In genomic region chr18:50307738-50308470, GRCh38 we compare ENCODE assay signal across 1 cellular context.
A peak's percentile ranks its signal among the peaks of the same experiment; 100 is the strongest.
TF ChIP-seq lines count a peak whose summit lies in the region.

No MANE protein-coding gene starts in this region.

TF ChIP-seq in HepG2, 621 proteins besides CTCF, POLR2A, EP300 and RAD21 (continued from another document and continues in another):
- TF ChIP-seq HNF1A (IDR thresholded peaks at IDR 0.05; ENCODE audit: low read depth) (no peak), HNF1A (CRISPR knock-in tag; IDR thresholded peaks at IDR 0.05; ENCODE audit: borderline replicate concordance) (no peak), HOXA3 (CRISPR knock-in tag; IDR thresholded peaks at IDR 0.05) (no peak), ZNF530 (CRISPR knock-in tag; IDR thresholded peaks at IDR 0.05; ENCODE audit: low read depth) (no peak), ISX (CRISPR knock-in tag; conservative IDR thresholded peaks at IDR 0.05) (no peak), CHD2 (IDR thresholded peaks at IDR 0.05; ENCODE audit: low read depth, low read length) (no peak), HOXA5 (CRISPR knock-in tag; IDR thresholded peaks at IDR 0.05) (no peak), GMEB2 (CRISPR knock-in tag; IDR thresholded peaks at IDR 0.05; ENCODE audit: low read depth) (no peak), ZFP36L1 (CRISPR knock-in tag; IDR thresholded peaks at IDR 0.05) (no peak), CBFB (CRISPR knock-in tag; IDR thresholded peaks at IDR 0.05) (no peak), TFAP4 (IDR thresholded peaks at IDR 0.05; ENCODE audit: borderline replicate concordance, low read depth) (no peak), ZNF234 (CRISPR knock-in tag; conservative IDR thresholded peaks at IDR 0.05) (no peak), RELA (CRISPR knock-in tag; IDR thresholded peaks at IDR 0.05) (no peak), REST (IDR thresholded peaks at IDR 0.05; ENCODE audit: borderline replicate concordance in 1 of 2, low read depth in 1 of 2, low read length in 2 of 2) (no peak), DMTF1 (CRISPR knock-in tag; IDR thresholded peaks at IDR 0.05) (no peak), ZNF563 (CRISPR knock-in tag; IDR thresholded peaks at IDR 0.05) (no peak), ZSCAN31 (CRISPR knock-in tag; IDR thresholded peaks at IDR 0.05; ENCODE audit: low read depth) (peak; percentile 55; the same call in 1 of the 2 replicates), ZNF607 (CRISPR knock-in tag; IDR thresholded peaks at IDR 0.05; ENCODE audit: borderline replicate concordance) (no peak), NBN (conservative IDR thresholded peaks at IDR 0.05) (no peak), PAF1 (CRISPR knock-in tag; IDR thresholded peaks at IDR 0.05) (no peak), ZNF20 (CRISPR knock-in tag; IDR thresholded peaks at IDR 0.05) (no peak), ZNF235 (CRISPR knock-in tag; IDR thresholded peaks at IDR 0.05; ENCODE audit: borderline replicate concordance) (no peak), THYN1 (CRISPR knock-in tag; IDR thresholded peaks at IDR 0.05; ENCODE audit: borderline replicate concordance, low read depth) (no peak), HNF1B (CRISPR knock-in tag; IDR thresholded peaks at IDR 0.05) (no peak), ZEB1 (IDR thresholded peaks at IDR 0.05; ENCODE audit: insufficient replicate concordance, low read depth) (no peak), MIER2 (CRISPR knock-in tag; IDR thresholded peaks at IDR 0.05) (no peak), POLR2AphosphoS5 (IDR thresholded peaks at IDR 0.05; ENCODE audit: low read depth, low read length) (no peak), ZNF24 (IDR thresholded peaks at IDR 0.05) (no peak), ZNF816 (CRISPR knock-in tag; IDR thresholded peaks at IDR 0.05; ENCODE audit: borderline replicate concordance) (no peak), ZNF296 (CRISPR knock-in tag; conservative IDR thresholded peaks at IDR 0.05) (no peak), RBM39 (IDR thresholded peaks at IDR 0.05; ENCODE audit: low read depth, low read length, poor library complexity, severe bottlenecking) (no peak), TFDP1 (CRISPR knock-in tag; IDR thresholded peaks at IDR 0.05; ENCODE audit: borderline replicate concordance) (peak; percentile 25; the same call in 1 of the 2 replicates), PITX1 (CRISPR knock-in tag; IDR thresholded peaks at IDR 0.05) (no peak), ZNF564 (CRISPR knock-in tag; IDR thresholded peaks at IDR 0.05) (no peak), CBX5 (CRISPR knock-in tag; IDR thresholded peaks at IDR 0.05; ENCODE audit: borderline replicate concordance) (peak; percentile 59; the same call in 1 of the 2 replicates), BCL6 (CRISPR knock-in tag; IDR thresholded peaks at IDR 0.05) (peak; percentile 89), KAT8 (CRISPR knock-in tag; IDR thresholded peaks at IDR 0.05) (peak; percentile 7; the same call in 1 of the 2 replicates), ZNF326 (CRISPR knock-in tag; IDR thresholded peaks at IDR 0.05; ENCODE audit: borderline replicate concordance) (no peak), ZBTB7B (CRISPR knock-in tag; IDR thresholded peaks at IDR 0.05) (no peak), ZBTB10 (CRISPR knock-in tag; IDR thresholded peaks at IDR 0.05; ENCODE audit: borderline replicate concordance) (no peak), SSRP1 (CRISPR knock-in tag; IDR thresholded peaks at IDR 0.05) (peak; percentile 68; the same call in 1 of the 2 replicates), HDAC1 (CRISPR knock-in tag; IDR thresholded peaks at IDR 0.05) (peak; percentile 68; the same call in 1 of the 2 replicates), DZIP1 (CRISPR knock-in tag; IDR thresholded peaks at IDR 0.05) (no peak), ELF4 (CRISPR knock-in tag; IDR thresholded peaks at IDR 0.05; ENCODE audit: borderline replicate concordance) (no peak)
